10 cellular contexts compared by ENCODE assay signal in genomic region chr1:44672956-44673674, GRCh38. TPM values are rescaled to one million over a fixed set of nuclear protein-coding genes. Genes with fewer than 3 reads are reported as not detected.
DNase-seq lines count a peak whose midpoint lies in the region; ATAC-seq and TF ChIP-seq lines count a peak whose summit lies in the region.
"Had no signal": no experiment of that assay in that cellular context is flagged by ENCODE, and none has a peak within 500 bp of the region (broad histone marks: within the 10 kb centered on the region; RNA-seq: fewer than 3 reads in every experiment).

No MANE protein-coding gene starts in this region.

- H3K27ac ChIP-seq in BLaER1 treated with 17β-estradiol and CSF1 and Interleukin-3, amounts not matched to agents 10 nM and 100 nM: peak overlapping the region; percentile 79 to 92 (median 86); a peak in 21 of 22 replicates
- no peak overlapping the region for H3K27ac ChIP-seq in ectodermal cell (ENCODE audit: insufficient read depth, low read depth, low read length, poor library complexity, severe bottlenecking)
- no peak overlapping the region for H3K27ac ChIP-seq in neural progenitor cell

- DNase-seq in MG63 (no peak), neural progenitor cell (ENCODE audit: low spot score) (no peak), globus pallidus (ENCODE audit: low spot score) (no peak)
- DNase-seq in stimulated activated CD4-positive, alpha-beta T cell treated with anti-CD3 and anti-CD28 coated beads, Interleukin-4, amount 100 ng/mL, for 24 hours: no peak

- H2AFZ ChIP-seq in neural progenitor cell (replicated peaks): peak overlapping the region; percentile 98

- H3K27me3 Mint-ChIP-seq in neural progenitor cell (ENCODE audit: insufficient read depth, low read depth): peaks cover 8% of the 10 kb centered on the region

- peaks cover 0 to 16% (median 0%) of the 10 kb centered on the region in 11 experiments; a peak in 2 of 22 replicates for H4K20me1 ChIP-seq in BLaER1 treated with 17β-estradiol and CSF1 and Interleukin-3, amounts not matched to agents 10 nM and 100 nM
- H4K20me1 ChIP-seq in neural progenitor cell (ENCODE audit: low read depth): no peaks in the 10 kb centered on the region

- no peaks in the 10 kb centered on the region for H3K36me3 Mint-ChIP-seq in neural progenitor cell

- H3K27me3 ChIP-seq in BLaER1 treated with 17β-estradiol and CSF1 and Interleukin-3, amounts not matched to agents 10 nM and 100 nM: no peaks in the 10 kb centered on the region
- H3K27me3 ChIP-seq in MG63 (no peaks in the 10 kb centered on the region), ectodermal cell (ENCODE audit: control insufficient read depth, insufficient read depth, low read length, poor library complexity, severe bottlenecking) (no peaks in the 10 kb centered on the region), neural progenitor cell (no peaks in the 10 kb centered on the region)

- H3K9me3 Mint-ChIP-seq in neural progenitor cell: no peaks in the 10 kb centered on the region

- peak overlapping the region; percentile 92 for H3K4me3 Mint-ChIP-seq in neural progenitor cell

- H3K9ac ChIP-seq in BLaER1 treated with 17β-estradiol and CSF1 and Interleukin-3, amounts not matched to agents 10 nM and 100 nM: peak overlapping the region; percentile 76 to 86 (median 83); a peak in 21 of 22 replicates
- no peak overlapping the region for H3K9ac ChIP-seq in neural progenitor cell

- H3K4me2 ChIP-seq in BLaER1 treated with 17β-estradiol and CSF1 and Interleukin-3, amounts not matched to agents 10 nM and 100 nM: peak overlapping the region; percentile 89 to 99 (median 97)
- peak overlapping the region; percentile 86 for H3K4me2 ChIP-seq in neural progenitor cell

- no peak for TF ChIP-seq CTCF in neural progenitor cell (IDR thresholded peaks at IDR 0.05)

- 92 to 94% methylated on average over 14 of the region's 14 CpGs for WGBS in ectodermal cell, 2 experiments

- no peak overlapping the region for H3K27ac Mint-ChIP-seq in neural progenitor cell

- peaks cover 67 to 76% (median 72%) of the 10 kb centered on the region in 10 experiments for H3K4me1 ChIP-seq in BLaER1 treated with 17β-estradiol and CSF1 and Interleukin-3, amounts not matched to agents 10 nM and 100 nM
- H3K4me1 ChIP-seq in ectodermal cell (ENCODE audit: control insufficient read depth, insufficient read depth, low read length) (peaks cover 13% of the 10 kb centered on the region), neural progenitor cell (peaks cover 24% of the 10 kb centered on the region)

- peaks cover 40% of the 10 kb centered on the region for H3K4me1 Mint-ChIP-seq in neural progenitor cell

- no peaks in the 10 kb centered on the region for H3K36me3 ChIP-seq in BLaER1 treated with 17β-estradiol and CSF1 and Interleukin-3, amounts not matched to agents 10 nM and 100 nM
- H3K36me3 ChIP-seq in MG63 (no peaks in the 10 kb centered on the region), ectodermal cell (ENCODE audit: control insufficient read depth, insufficient read depth, low read length) (no peaks in the 10 kb centered on the region), neural progenitor cell (no peaks in the 10 kb centered on the region)

- ATAC-seq in GM19324 (IDR thresholded peaks at IDR 0.05; ENCODE audit: low FRiP score, unreplicated experiment): no peak
- ATAC-seq in GM21367 (IDR thresholded peaks at IDR 0.05; ENCODE audit: unreplicated experiment): no peak

- H3F3A ChIP-seq in neural progenitor cell (ENCODE audit: low read depth): peaks cover 12% of the 10 kb centered on the region

- no peaks in the 10 kb centered on the region for H3K79me2 ChIP-seq in neural progenitor cell (ENCODE audit: low read depth)

- H3K9me3 ChIP-seq in BLaER1 treated with 17β-estradiol and CSF1 and Interleukin-3, amounts not matched to agents 10 nM and 100 nM (replicated peaks in 1 of 11): no peaks in the 10 kb centered on the region
- H3K9me3 ChIP-seq in MG63 (no peaks in the 10 kb centered on the region), ectodermal cell (ENCODE audit: control insufficient read depth, low read length) (no peaks in the 10 kb centered on the region), neural progenitor cell (ENCODE audit: low read depth) (no peaks in the 10 kb centered on the region)

- peak overlapping the region; percentile 57 to 75 (median 62) for H3K4me3 ChIP-seq in BLaER1 treated with 17β-estradiol and CSF1 and Interleukin-3, amounts not matched to agents 10 nM and 100 nM
- H3K4me3 ChIP-seq in MG63: peak overlapping the region; percentile 73
- peak overlapping the region; percentile 66 for H3K4me3 ChIP-seq in ectodermal cell (ENCODE audit: insufficient read depth, low read depth, low read length)
- H3K4me3 ChIP-seq in neural progenitor cell: peak overlapping the region; percentile 82

RNA-seq across cellular contexts. Expression of gene TMEM53, which starts 1.2 kb away (rescaled TPM):
- 1.5 and 10.6 TPM in 2 replicates for total RNA-seq in MG63 (2014; rRNA removed; shearing (Covaris generic); ENCODE audit: low replicate concordance)
- 9.3 TPM for polyA plus RNA-seq in ectodermal cell (2013, experiment 1 of 4)
- polyA plus RNA-seq in ectodermal cell (2013, experiment 2 of 4): 10.5 TPM
- polyA plus RNA-seq in ectodermal cell (2013, experiment 3 of 4): 7.3 TPM
- 8.8 TPM for polyA plus RNA-seq in ectodermal cell (2013, experiment 4 of 4)
- total RNA-seq in neural progenitor cell (ENCODE audit: low replicate concordance): 5.0 and 6.7 TPM in 2 replicates

RNA-seq across cellular contexts. Expression of gene ARMH1, which starts 1.4 kb away (rescaled TPM):
- not detected in 2 replicates for total RNA-seq in MG63 (2014; rRNA removed; shearing (Covaris generic); ENCODE audit: low replicate concordance)
- polyA plus RNA-seq in ectodermal cell (2013, experiment 1 of 4): 5.4 TPM
- 7.9 TPM for polyA plus RNA-seq in ectodermal cell (2013, experiment 2 of 4)
- 6.8 TPM for polyA plus RNA-seq in ectodermal cell (2013, experiment 3 of 4)
- 6.6 TPM for polyA plus RNA-seq in ectodermal cell (2013, experiment 4 of 4)
- total RNA-seq in neural progenitor cell (ENCODE audit: low replicate concordance): 3.6 and 11.4 TPM in 2 replicates
- total RNA-seq: pulmonary artery endothelial cell had no signal

RNA-seq across cellular contexts. Expression of gene RNU5D-1, which starts 57.9 kb away (rescaled TPM):
- not detected in 2 replicates for total RNA-seq in MG63 (2014; rRNA removed; shearing (Covaris generic); ENCODE audit: low replicate concordance)
- polyA plus RNA-seq in ectodermal cell (2013, experiment 1 of 4): 456 TPM
- polyA plus RNA-seq in ectodermal cell (2013, experiment 2 of 4): 354 TPM
- 5,846 TPM for polyA plus RNA-seq in ectodermal cell (2013, experiment 3 of 4)
- 2,286 TPM for polyA plus RNA-seq in ectodermal cell (2013, experiment 4 of 4)
- not detected in 2 replicates for total RNA-seq in neural progenitor cell (ENCODE audit: low replicate concordance)
- total RNA-seq: pulmonary artery endothelial cell; T-helper 2 cell treated with Interferon-gamma antibody and Interleukin-4, amounts not matched to agents 100 ng/mL and 5 ng/mL, for 36 hours had no signal

Comparison
In these comparisons a context has a peak if more than half of its experiments do, and no peak if none do; other contexts are left out.
1. H3K27ac ChIP-seq: peak in BLaER1 treated with 17β-estradiol and CSF1 and Interleukin-3, amounts not matched to agents 10 nM and 100 nM (11 of 11); none in ectodermal cell (single experiment) and neural progenitor cell (single experiment).
2. Peak in every context shown above with its lines, with median percentiles within 50 percentile points of each other: H3K4me3 ChIP-seq.